Comparison of ENCODE assay signal across 10 cellular contexts in genomic region chr14:74571441-74571841, GRCh38. TPM values are rescaled to one million over a fixed set of nuclear protein-coding genes. Genes with fewer than 3 reads are reported as not detected.
DNase-seq lines count a peak whose midpoint lies in the region; ATAC-seq, FAIRE-seq and TF ChIP-seq lines count a peak whose summit lies in the region.
"Had no signal": no experiment of that assay in that cellular context is flagged by ENCODE, and none has a peak within 500 bp of the region (broad histone marks: within the 10 kb centered on the region; RNA-seq: fewer than 3 reads in every experiment).

No MANE protein-coding gene starts in this region.

- H3K9me3 ChIP-seq in muscle layer of colon (ENCODE audit: low read length) (no peaks in the 10 kb centered on the region), upper lobe of right lung (no peaks in the 10 kb centered on the region)

- TF ChIP-seq CTCF in bronchial epithelial cell (IDR thresholded peaks at IDR 0.05; ENCODE audit: insufficient read depth, low read length, severe bottlenecking) (no peak), upper lobe of right lung (IDR thresholded peaks at IDR 0.05) (no peak)

- intact Hi-C loops in activated CD4-positive, alpha-beta T cell treated with anti-CD3 and anti-CD28 coated beads, Interleukin-2, amount 10 ng/mL, durations not matched to agents 24 days and 14 days (cut with micrococcal nuclease) = loop anchor here (5.0 kb wide), 1 partner anchor 46 kb away; no protein-coding TSS in a partner anchor
- intact Hi-C loops in upper lobe of right lung (cut with DNase I) = no loop called here

- H3K4me3 ChIP-seq in bronchial epithelial cell (ENCODE audit: low read depth, low read length) = no peak overlapping the region
- no peak overlapping the region for H3K4me3 ChIP-seq in muscle layer of colon (ENCODE audit: low read depth in 1 of 2, low read length in 2 of 2)
- H3K4me3 ChIP-seq in upper lobe of right lung = no peak overlapping the region

- no peak overlapping the region for H3K27ac Mint-ChIP-seq in activated CD4-positive, alpha-beta T cell treated with anti-CD3 and anti-CD28 coated beads, Interleukin-2, amount 10 ng/mL, durations not matched to agents 24 days and 14 days

- peak overlapping the region; percentile 23 for H3K9ac ChIP-seq in muscle layer of colon (ENCODE audit: low read length)

- H3K27ac ChIP-seq in muscle layer of colon (ENCODE audit: low read depth, low read length) (peak overlapping the region; percentile 64), upper lobe of right lung (peak overlapping the region; percentile 77)
- H3K27ac ChIP-seq: C4-2B had no signal

- H3K4me1 ChIP-seq in muscle layer of colon (ENCODE audit: insufficient read depth, low read length) = peaks cover 66% of the 10 kb centered on the region
- H3K4me1 ChIP-seq in upper lobe of right lung = peaks cover 65% of the 10 kb centered on the region

- peak overlapping the region; percentile 31 for H3K4me3 Mint-ChIP-seq in activated CD4-positive, alpha-beta T cell treated with anti-CD3 and anti-CD28 coated beads, Interleukin-2, amount 10 ng/mL, durations not matched to agents 24 days and 14 days

- H3K36me3 Mint-ChIP-seq in activated CD4-positive, alpha-beta T cell treated with anti-CD3 and anti-CD28 coated beads, Interleukin-2, amount 10 ng/mL, durations not matched to agents 24 days and 14 days (ENCODE audit: low read depth) = no peaks in the 10 kb centered on the region

- H3K4me1 Mint-ChIP-seq in activated CD4-positive, alpha-beta T cell treated with anti-CD3 and anti-CD28 coated beads, Interleukin-2, amount 10 ng/mL, durations not matched to agents 24 days and 14 days = peaks cover 26% of the 10 kb centered on the region

- no peaks in the 10 kb centered on the region for H3K9me3 Mint-ChIP-seq in activated CD4-positive, alpha-beta T cell treated with anti-CD3 and anti-CD28 coated beads, Interleukin-2, amount 10 ng/mL, durations not matched to agents 24 days and 14 days

- no peaks in the 10 kb centered on the region for H3K27me3 ChIP-seq in bronchial epithelial cell (ENCODE audit: control insufficient read depth, insufficient read depth, low read length)
- no peaks in the 10 kb centered on the region for H3K27me3 ChIP-seq in muscle layer of colon (ENCODE audit: control insufficient read depth in 1 of 2, insufficient read depth in 2 of 2, low read length in 2 of 2)
- no peaks in the 10 kb centered on the region for H3K27me3 ChIP-seq in upper lobe of right lung

- no peak for FAIRE-seq in bronchial epithelial cell (lab: Jason Lieb, UNC)

- ATAC-seq in upper lobe of right lung = peak; percentile 4

- DNase-seq in activated CD4-positive, alpha-beta T cell treated with anti-CD3 and anti-CD28 coated beads, Interleukin-2, amount 10 ng/mL, durations not matched to agents 24 days and 14 days = no peak
- DNase-seq in activated CD4-positive, alpha-beta T cell treated with anti-CD3 and anti-CD28 coated beads for 1 hour = no peak
- DNase-seq in bronchial epithelial cell (ENCODE audit: low read depth) (peak; percentile 63), upper lobe of right lung (no peak), SKM-1 (lab: John Stamatoyannopoulos, UW; ENCODE audit: unreplicated experiment) (no peak), GOT3 (lab: John Stamatoyannopoulos, UW) (no peak), NCI-H2029 (lab: John Stamatoyannopoulos, UW) (no peak)
- DNase-seq: cortex of kidney had no signal

- peaks cover 16% of the 10 kb centered on the region for H3K27me3 Mint-ChIP-seq in activated CD4-positive, alpha-beta T cell treated with anti-CD3 and anti-CD28 coated beads, Interleukin-2, amount 10 ng/mL, durations not matched to agents 24 days and 14 days

- H3K36me3 ChIP-seq in bronchial epithelial cell (ENCODE audit: control insufficient read depth, insufficient read depth, low read length) (no peaks in the 10 kb centered on the region), muscle layer of colon (ENCODE audit: insufficient read depth, low read length) (no peaks in the 10 kb centered on the region), upper lobe of right lung (no peaks in the 10 kb centered on the region)

RNA-seq across cellular contexts. Expression of gene LTBP2, which starts 40.6 kb away (rescaled TPM):
- total RNA-seq in activated CD4-positive, alpha-beta T cell treated with anti-CD3 and anti-CD28 coated beads, Interleukin-2, amount 10 ng/mL, durations not matched to agents 24 days and 14 days = 0.05 TPM in 1 of 2 replicates, not detected in the other
- total RNA-seq in bronchial epithelial cell = 4.1 and 6.6 TPM in 2 replicates
- 117 TPM for total RNA-seq in upper lobe of right lung

Comparison
In these comparisons a context has a peak if more than half of its experiments do, and no peak if none do; other contexts are left out.
1. RNA of gene LTBP2, which starts 40.6 kb away (total RNA-seq): 117 TPM in upper lobe of right lung (single experiment); 4.1 to 6.6 TPM in bronchial epithelial cell and 0.05 TPM in activated CD4-positive, alpha-beta T cell treated with anti-CD3 and anti-CD28 coated beads, Interleukin-2, amount 10 ng/mL, durations not matched to agents 24 days and 14 days; every median in the first group is over 10 times any median in the second.